In the genomic region with DNA sequence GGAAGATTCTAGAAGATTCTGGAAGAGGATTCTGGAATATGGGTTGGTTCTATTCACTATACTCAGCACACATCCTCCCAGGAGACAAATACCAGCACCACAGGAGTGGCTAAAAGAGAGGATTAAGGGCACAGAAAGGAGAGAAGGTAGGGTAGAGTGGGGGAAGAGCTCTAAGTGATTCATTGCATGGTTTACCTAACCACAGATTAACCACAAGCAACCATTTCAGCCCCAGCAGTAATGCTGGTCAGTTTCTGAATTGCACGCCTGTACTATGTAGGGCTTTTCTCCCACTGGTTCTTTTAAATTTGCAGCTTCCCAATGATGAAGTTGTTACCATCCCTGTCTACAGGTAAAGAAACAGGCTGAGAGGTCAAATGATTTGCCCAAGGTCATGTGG, we compare ENCODE assay signal across 8 cellular contexts.
DNase-seq lines count a peak whose midpoint lies in the region; ATAC-seq and TF ChIP-seq lines count a peak whose summit lies in the region.

No MANE protein-coding gene starts in this region.

- H3K36me3 Mint-ChIP-seq in natural killer cell treated with Interleukin-12 subunit alpha and Interleukin-12 subunit beta and Interleukin-15 and Interleukin-18, amount 100 ng/mL, for 72 hours: no peaks in the 10 kb centered on the region

- peaks cover 6% of the 10 kb centered on the region in 2 donors for H3K4me1 Mint-ChIP-seq in natural killer cell treated with Interleukin-12 subunit alpha and Interleukin-12 subunit beta and Interleukin-15 and Interleukin-18, amount 100 ng/mL, for 72 hours (ENCODE audit: low read depth in 2 of 2)

- intact Hi-C loops in PC-3 (cut with micrococcal nuclease): no loop called here

- DNase-seq in PC-3 (peak; percentile 92), COLO668 (lab: John Stamatoyannopoulos, UW; ENCODE audit: unreplicated experiment) (no peak)
- no peak for DNase-seq in natural killer cell treated with Interleukin-12 subunit alpha and Interleukin-12 subunit beta and Interleukin-15 and Interleukin-18, amount 100 ng/mL, for 72 hours (ENCODE audit: low spot score)
- DNase-seq in effector CD4-positive, alpha-beta T cell: no peak
- DNase-seq in activated CD4-positive, alpha-beta T cell treated with anti-CD3 and anti-CD28 coated beads for 1 hour: no peak

- H3K27me3 Mint-ChIP-seq in natural killer cell treated with Interleukin-12 subunit alpha and Interleukin-12 subunit beta and Interleukin-15 and Interleukin-18, amount 100 ng/mL, for 72 hours: peaks cover 38 to 49% of the 10 kb centered on the region in 2 donors

- H3K4me2 ChIP-seq in PC-3 (ENCODE audit: low read length): peak overlapping the region; percentile 25

- peak; percentile 33; the same call in 1 of the 2 replicates for TF ChIP-seq CTCF in PC-3 (conservative IDR thresholded peaks at IDR 0.05; ENCODE audit: low read depth, low read length)

- peak overlapping the region; percentile 16; the same call in 1 of the 2 replicates for H3K27ac ChIP-seq in PC-3 (ENCODE audit: low read length)

- CTCF ChIA-PET in PC-3 (lab: Charles Lee): interaction anchor here (0.5 to 1.1 kb wide), 3 partner anchors 9 to 89 kb away, joined by 3 to 4 read pairs (median 3); no protein-coding TSS in a partner anchor

- peaks cover 24% of the 10 kb centered on the region for H3K4me1 ChIP-seq in PC-3 (ENCODE audit: insufficient read depth, low read length)

- no peak overlapping the region for H3K4me3 Mint-ChIP-seq in natural killer cell treated with Interleukin-12 subunit alpha and Interleukin-12 subunit beta and Interleukin-15 and Interleukin-18, amount 100 ng/mL, for 72 hours

- BruUV-seq in PC-3 (replicated peaks; lab: Mats Ljungman, UMichigan): no TSS peak

- no peak overlapping the region for H3K9ac ChIP-seq in PC-3 (ENCODE audit: low read length)

- H3K9me2 ChIP-seq in PC-3 (replicated peaks; ENCODE audit: low read length): 0 out of 2 replicates have a peak, but pooled peaks cover 3% of the 10 kb centered on the region

- H4K20me1 ChIP-seq in PC-3 (ENCODE audit: low read length): no peaks in the 10 kb centered on the region

- 0 out of 2 replicates have a peak overlapping the region, but pooled peaks have one; percentile 11 for H2AFZ ChIP-seq in PC-3 (ENCODE audit: low read length)

- H3K9me3 ChIP-seq in PC-3 (ENCODE audit: low read length): no peaks in the 10 kb centered on the region

- H3K79me2 ChIP-seq in PC-3 (ENCODE audit: low read length): no peaks in the 10 kb centered on the region

- ATAC-seq in GM18520 (IDR thresholded peaks at IDR 0.05; ENCODE audit: unreplicated experiment): peak; percentile 88
- ATAC-seq in HG02870 (IDR thresholded peaks at IDR 0.05; ENCODE audit: unreplicated experiment): peak; percentile 85
- ATAC-seq in PC-3: peak; percentile 96
- ATAC-seq in natural killer cell treated with Interleukin-12 subunit alpha and Interleukin-12 subunit beta and Interleukin-15 and Interleukin-18, amount 100 ng/mL, for 72 hours: peak; percentile 63 to 71
- ATAC-seq in GM19328 (IDR thresholded peaks at IDR 0.05; ENCODE audit: unreplicated experiment): no peak

- no peaks in the 10 kb centered on the region for H3K36me3 ChIP-seq in PC-3 (ENCODE audit: low read depth, low read length)

- H3F3A ChIP-seq in PC-3 (ENCODE audit: low read length, unreplicated experiment): no peaks in the 10 kb centered on the region

- H3K27ac Mint-ChIP-seq in natural killer cell treated with Interleukin-12 subunit alpha and Interleukin-12 subunit beta and Interleukin-15 and Interleukin-18, amount 100 ng/mL, for 72 hours: no peak overlapping the region

- POLR2A ChIA-PET in PC-3 (lab: Charles Lee; ENCODE audit: unreplicated experiment): no interaction called here

- H3K4me3 ChIP-seq in PC-3 (ENCODE audit: low read length): no peak overlapping the region

- no peaks in the 10 kb centered on the region for H3K9me3 Mint-ChIP-seq in natural killer cell treated with Interleukin-12 subunit alpha and Interleukin-12 subunit beta and Interleukin-15 and Interleukin-18, amount 100 ng/mL, for 72 hours

- no peaks in the 10 kb centered on the region for H3K27me3 ChIP-seq in PC-3 (ENCODE audit: low read length)
